ENCODE assay signal across 30 cellular contexts in the genomic region with DNA sequence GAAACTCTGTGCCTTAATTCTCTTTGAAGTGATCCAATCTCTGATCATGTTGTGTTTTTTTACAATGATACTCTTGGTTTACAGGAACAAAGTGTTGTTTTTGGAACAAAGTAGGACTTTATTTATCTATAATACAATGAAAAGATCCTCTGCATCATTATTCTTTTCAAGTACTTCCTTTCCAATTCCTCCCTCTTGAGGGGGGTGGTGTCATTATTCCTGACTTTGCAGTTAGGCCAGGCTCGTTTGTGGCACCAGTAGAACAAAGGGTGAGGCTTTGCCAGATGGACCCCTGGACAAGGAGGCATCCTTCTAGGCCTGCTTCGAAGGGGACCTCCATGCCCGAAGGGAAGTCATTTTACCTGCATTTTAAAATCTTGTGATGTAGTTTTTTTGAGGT. TPM values are rescaled to one million over a fixed set of nuclear protein-coding genes. Genes with fewer than 3 reads are reported as not detected.
DNase-seq lines count a peak whose midpoint lies in the region; ATAC-seq and TF ChIP-seq lines count a peak whose summit lies in the region.
"Had no signal": no experiment of that assay in that cellular context is flagged by ENCODE, and none has a peak within 500 bp of the region (broad histone marks: within the 10 kb centered on the region; RNA-seq: fewer than 3 reads in every experiment).

No MANE protein-coding gene starts in this region.

- POLR2A ChIA-PET in Caco-2 (lab: Charles Lee): no interaction called here

- no peaks in the 10 kb centered on the region for H3K36me3 ChIP-seq in Caco-2 (ENCODE audit: control insufficient read depth, insufficient read depth, low read length)
- H3K36me3 ChIP-seq in SK-N-MC (ENCODE audit: insufficient read depth, low read length): no peaks in the 10 kb centered on the region
- H3K36me3 ChIP-seq: adrenal gland; BLaER1 treated with 17β-estradiol and CSF1 and Interleukin-3, amounts not matched to agents 10 nM and 100 nM; SJCRH30 had no signal

- no peaks in the 10 kb centered on the region for H3K27me3 Mint-ChIP-seq in Caco-2 (ENCODE audit: insufficient read depth, unreplicated experiment)
- H3K27me3 Mint-ChIP-seq in neural crest cell (ENCODE audit: low read depth): no peaks in the 10 kb centered on the region
- H3K27me3 Mint-ChIP-seq in activated T-helper 17 cell treated with anti-CD3 and anti-CD28 coated beads, Interleukin-2, amount 50 U/mL, for 72 hours: no peaks in the 10 kb centered on the region
- H3K27me3 Mint-ChIP-seq: brain, T-cell had no signal

- intact Hi-C loops in Caco-2 (cut with micrococcal nuclease; ENCODE audit: unreplicated experiment): no loop called here

- H3K4me1 Mint-ChIP-seq in Caco-2 (ENCODE audit: low read depth, unreplicated experiment): peaks cover 34% of the 10 kb centered on the region
- H3K4me1 Mint-ChIP-seq in neural crest cell: peaks cover 26% of the 10 kb centered on the region
- no peaks in the 10 kb centered on the region for H3K4me1 Mint-ChIP-seq in activated T-helper 17 cell treated with anti-CD3 and anti-CD28 coated beads, Interleukin-2, amount 50 U/mL, for 72 hours
- H3K4me1 Mint-ChIP-seq: natural killer cell had no signal

- no peaks in the 10 kb centered on the region for H3K27me3 ChIP-seq in Caco-2 (replicated peaks; ENCODE audit: control insufficient read depth, insufficient read depth, low read length)
- H3K27me3 ChIP-seq: adrenal gland; BLaER1 treated with 17β-estradiol and CSF1 and Interleukin-3, amounts not matched to agents 10 nM and 100 nM; dorsolateral prefrontal cortex; SJCRH30 had no signal

- no peak overlapping the region for H3K9ac ChIP-seq in SK-N-MC (ENCODE audit: insufficient read length)
- H3K9ac ChIP-seq: BLaER1 treated with 17β-estradiol and CSF1 and Interleukin-3, amounts not matched to agents 10 nM and 100 nM; KMS-11 had no signal

- ATAC-seq in GM18870 (IDR thresholded peaks at IDR 0.05; ENCODE audit: unreplicated experiment): no peak
- ATAC-seq in activated T-helper 17 cell treated with anti-CD3 and anti-CD28 coated beads, Interleukin-2, amount 50 U/mL, for 72 hours (replicated peaks): no peak
- ATAC-seq: natural killer cell; stimulated activated effector memory CD8-positive, alpha-beta T cell treated with anti-CD3 and anti-CD28 coated beads, Interleukin-12 subunit alpha, Interleukin-12 subunit beta, amount 100 ng/mL, for 72 hours; T-cell had no signal

- H3K4me3 ChIP-seq in Caco-2 (ENCODE audit: low read depth, low read length) (no peak overlapping the region), SK-N-MC (no peak overlapping the region), fibroblast of the aortic adventitia (ENCODE audit: low read depth, low read length) (no peak overlapping the region)
- H3K4me3 ChIP-seq: adrenal gland; BLaER1 treated with 17β-estradiol and CSF1 and Interleukin-3, amounts not matched to agents 10 nM and 100 nM; dorsolateral prefrontal cortex; SJCRH30 had no signal

- BruUV-seq in Caco-2 (replicated peaks; lab: Mats Ljungman, UMichigan): no TSS peak

- peaks cover 29% of the 10 kb centered on the region for H3K4me1 ChIP-seq in Caco-2
- H3K4me1 ChIP-seq: adrenal gland, SJCRH30 had no signal

- CTCF ChIA-PET in Caco-2 (lab: Charles Lee): interaction anchor here (0.9 kb wide), 1 partner anchor 125 kb away, joined by 3 read pairs; no protein-coding TSS in a partner anchor

- DNase-seq in Caco-2 (no peak), SK-N-MC (ENCODE audit: low read depth, low spot score) (no peak), fibroblast of the aortic adventitia (ENCODE audit: low read depth) (peak; percentile 32), neural crest cell (ENCODE audit: low read depth, low spot score) (no peak), epidermal melanocyte (ENCODE audit: insufficient read length, low spot score) (no peak), SIG-M5 treated with dmso at 0.1 percent for 504 hours (lab: John Stamatoyannopoulos, UW; ENCODE audit: unreplicated experiment) (no peak)
- DNase-seq: activated CD4-positive, alpha-beta T cell treated with anti-CD3 and anti-CD28 coated beads, Interleukin-2, amount 50 U/mL, for 48 hours; activated CD4-positive, CD25-positive, alpha-beta regulatory T cell; activated naive CD4-positive, alpha-beta T cell treated with anti-CD3 and anti-CD28 coated beads for 36 hours; adrenal gland; cerebellar nuclear complex; DMS79; dorsolateral prefrontal cortex; HCEC 1CT; natural killer cell; NCI-H1417; NCI-H2081 treated with DMSO at 0.1 percent for 48 hours; NCI-H446; NCI-H774; SJCRH30; T-cell; trophoblast cell had no signal

- peak overlapping the region; percentile 19; the same call in 1 of the 2 replicates for H3K27ac ChIP-seq in SK-N-MC
- H3K27ac ChIP-seq: adrenal gland; BLaER1 treated with 17β-estradiol and CSF1 and Interleukin-3, amounts not matched to agents 10 nM and 100 nM; dorsolateral prefrontal cortex; HL-60; KMS-11; SJCRH30 had no signal

- H3K9me3 Mint-ChIP-seq in Caco-2 (ENCODE audit: unreplicated experiment) (no peaks in the 10 kb centered on the region), neural crest cell (peaks cover 8% of the 10 kb centered on the region)
- H3K9me3 Mint-ChIP-seq in activated T-helper 17 cell treated with anti-CD3 and anti-CD28 coated beads, Interleukin-2, amount 50 U/mL, for 72 hours: no peaks in the 10 kb centered on the region
- H3K9me3 Mint-ChIP-seq: activated naive CD4-positive, alpha-beta T cell treated with anti-CD3 and anti-CD28 coated beads for 36 hours; brain; mesothelial cell of epicardium; natural killer cell; stimulated activated effector memory CD8-positive, alpha-beta T cell treated with anti-CD3 and anti-CD28 coated beads, Interleukin-12 subunit alpha, Interleukin-12 subunit beta, amount 100 ng/mL, for 72 hours; T-cell had no signal

- H3K9me3 ChIP-seq in Caco-2 (no peaks in the 10 kb centered on the region), SK-N-MC (ENCODE audit: low read depth, low read length) (no peaks in the 10 kb centered on the region)
- H3K9me3 ChIP-seq: adrenal gland; BLaER1 treated with 17β-estradiol and CSF1 and Interleukin-3, amounts not matched to agents 10 nM and 100 nM; SJCRH30 had no signal

- H3K4me3 Mint-ChIP-seq in Caco-2 (ENCODE audit: unreplicated experiment): no peak overlapping the region
- H3K4me3 Mint-ChIP-seq in neural crest cell: no peak overlapping the region
- no peak overlapping the region for H3K4me3 Mint-ChIP-seq in activated T-helper 17 cell treated with anti-CD3 and anti-CD28 coated beads, Interleukin-2, amount 50 U/mL, for 72 hours
- H3K4me3 Mint-ChIP-seq: activated naive CD4-positive, alpha-beta T cell treated with anti-CD3 and anti-CD28 coated beads for 36 hours; mesothelial cell of epicardium; natural killer cell; stimulated activated effector memory CD8-positive, alpha-beta T cell treated with anti-CD3 and anti-CD28 coated beads, Interleukin-12 subunit alpha, Interleukin-12 subunit beta, amount 100 ng/mL, for 72 hours; T-cell had no signal

- TF ChIP-seq CTCF in Caco-2 (IDR thresholded peaks at IDR 0.05; ENCODE audit: insufficient read depth in 1 of 2, low read depth in 1 of 2, low read length in 1 of 2, severe bottlenecking in 1 of 2, unreplicated experiment in 1 of 2) (no peak), fibroblast of the aortic adventitia (IDR thresholded peaks at IDR 0.05; ENCODE audit: insufficient read depth, low read length) (no peak), neural crest cell (conservative IDR thresholded peaks at IDR 0.05) (no peak)

- peak overlapping the region; percentile 11 for H3K27ac Mint-ChIP-seq in Caco-2 (ENCODE audit: unreplicated experiment)
- peak overlapping the region; percentile 29 for H3K27ac Mint-ChIP-seq in neural crest cell (ENCODE audit: unreplicated experiment)
- no peak overlapping the region for H3K27ac Mint-ChIP-seq in activated T-helper 17 cell treated with anti-CD3 and anti-CD28 coated beads, Interleukin-2, amount 50 U/mL, for 72 hours
- H3K27ac Mint-ChIP-seq: activated naive CD4-positive, alpha-beta T cell treated with anti-CD3 and anti-CD28 coated beads for 36 hours; mesothelial cell of epicardium; natural killer cell; stimulated activated effector memory CD8-positive, alpha-beta T cell treated with anti-CD3 and anti-CD28 coated beads, Interleukin-12 subunit alpha, Interleukin-12 subunit beta, amount 100 ng/mL, for 72 hours; T-cell had no signal

- no peaks in the 10 kb centered on the region for H3K36me3 Mint-ChIP-seq in Caco-2 (ENCODE audit: insufficient read depth, unreplicated experiment)
- no peaks in the 10 kb centered on the region for H3K36me3 Mint-ChIP-seq in neural crest cell (ENCODE audit: low read depth)
- no peaks in the 10 kb centered on the region for H3K36me3 Mint-ChIP-seq in activated T-helper 17 cell treated with anti-CD3 and anti-CD28 coated beads, Interleukin-2, amount 50 U/mL, for 72 hours (ENCODE audit: low read depth)
- H3K36me3 Mint-ChIP-seq: brain; mesothelial cell of epicardium; natural killer cell; stimulated activated effector memory CD8-positive, alpha-beta T cell treated with anti-CD3 and anti-CD28 coated beads, Interleukin-12 subunit alpha, Interleukin-12 subunit beta, amount 100 ng/mL, for 72 hours had no signal

RNA-seq across cellular contexts. Expression of gene ZBTB38, which starts 41.7 kb away (rescaled TPM):
- total RNA-seq in Caco-2 (2022) (72.7 and 74.1 TPM in 2 replicates), fibroblast of the aortic adventitia (ENCODE audit: low replicate concordance) (52.4 and 267 TPM in 2 replicates), neural crest cell (27.9 and 28.1 TPM in 2 replicates)
- 10 to 100 TPM; 33.3 to 45.6 TPM for total RNA-seq in activated T-helper 17 cell treated with anti-CD3 and anti-CD28 coated beads, Interleukin-2, amount 50 U/mL, for 72 hours
